Comparison of ENCODE assay signal across 9 cellular contexts in the genomic region with DNA sequence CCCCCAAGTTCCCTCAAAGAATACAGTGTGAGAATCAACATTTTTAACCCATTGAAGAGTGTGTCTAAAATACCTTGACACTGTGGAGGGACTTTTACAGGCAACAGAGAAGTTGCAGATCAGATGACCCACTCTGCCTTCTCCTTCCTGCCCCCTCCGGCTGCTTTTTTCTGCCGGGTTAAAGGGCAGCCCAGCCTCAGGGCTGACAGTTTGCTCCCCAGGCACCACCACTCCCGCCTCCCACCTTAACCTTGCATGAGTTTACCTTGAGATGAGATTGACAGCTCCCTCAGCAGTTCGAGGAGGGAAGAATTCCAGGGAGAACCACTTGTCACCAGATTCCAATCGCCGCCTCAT. TPM values are rescaled to one million over a fixed set of nuclear protein-coding genes. Genes with fewer than 3 reads are reported as not detected.
DNase-seq lines count a peak whose midpoint lies in the region; ATAC-seq and TF ChIP-seq lines count a peak whose summit lies in the region.
"Had no signal": no experiment of that assay in that cellular context is flagged by ENCODE, and none has a peak within 500 bp of the region (broad histone marks: within the 10 kb centered on the region; RNA-seq: fewer than 3 reads in every experiment).

No MANE protein-coding gene starts in this region.

- H3K27ac ChIP-seq in angular gyrus (ENCODE audit: low read depth, low read length), result peak overlapping the region; percentile 87
- H3K27ac ChIP-seq in spleen, result peak overlapping the region; percentile 30 to 98 (median 97)
- H3K27ac ChIP-seq: KMS-11 had no signal

- intact Hi-C loops in spleen (cut with DNase I; ENCODE audit: low total_unique reads), result loop anchor here (5.0 kb wide), 1 partner anchor 70 kb away; no protein-coding TSS in a partner anchor

- H3K9me3 ChIP-seq in spleen, result no peaks in the 10 kb centered on the region

- H3K4me1 ChIP-seq in spleen, result peaks cover 47 to 93% (median 76%) of the 10 kb centered on the region in 6 donors

- peak overlapping the region; percentile 36 to 97 (median 74) for H3K4me3 ChIP-seq in spleen

- peaks cover 0 to 48% (median 36%) of the 10 kb centered on the region in 6 donors for H3K36me3 ChIP-seq in spleen

- no peaks in the 10 kb centered on the region for H3K27me3 ChIP-seq in spleen (replicated peaks in 1 of 7)

- WGBS in spleen, 5 donors, result 25 to 39% (median 29%) methylated on average over 6 of the region's 6 CpGs

- DNase-seq in HK-2 (ENCODE audit: unreplicated experiment), result peak; percentile 33
- peak; percentile 51 for DNase-seq in iPS-NIHi11 (ENCODE audit: low spot score)
- DNase-seq in spleen, result peak; percentile 81
- DNase-seq in stimulated activated CD4-positive, alpha-beta T cell treated with anti-CD3 and anti-CD28 coated beads, Interleukin-2, amount 100 ng/mL, for 48 hours, result no peak
- no peak for DNase-seq in NK-92 (lab: John Stamatoyannopoulos, UW; ENCODE audit: unreplicated experiment)

- TF ChIP-seq POLR2A in spleen (IDR thresholded peaks at IDR 0.05), result no peak

- ATAC-seq in GM19395 (IDR thresholded peaks at IDR 0.05; ENCODE audit: unreplicated experiment) (no peak), GM19351 (IDR thresholded peaks at IDR 0.05; ENCODE audit: unreplicated experiment) (no peak)

- TF ChIP-seq CTCF in spleen (IDR thresholded peaks at IDR 0.05 in 8 of 11, conservative IDR thresholded peaks at IDR 0.05 in 3 of 11), result no peak

RNA-seq across cellular contexts. Expression of a gene that starts 3.2 kb away (rescaled TPM):
- total RNA-seq in spleen, result 10 to 100 TPM; 46.5 to 79.8 (median 76.0) TPM
- 10 to 100 TPM in 1 of 3 donors, 1 to 10 TPM in 2; 6.7 to 23.4 (median 8.3) TPM for polyA plus RNA-seq in spleen

RNA-seq across cellular contexts. Expression of a gene that starts 3.4 kb away (rescaled TPM):
- 10 to 100 TPM; 21.2 to 34.4 (median 27.9) TPM for total RNA-seq in spleen
- polyA plus RNA-seq in spleen, result 10 to 100 TPM in 2 of 3 donors, 1 to 10 TPM in 1; 6.3 to 13.5 (median 12.4) TPM

RNA-seq across cellular contexts. Expression of a gene that starts 40.6 kb away (rescaled TPM):
- total RNA-seq in spleen, result 1 to 10 TPM in 1 of 7 donors, under 1 TPM in 5, not detected in 1; 0.74 to 4.8 (median 0.86) TPM
- polyA plus RNA-seq in spleen, result 1 to 10 TPM in 2 of 3 donors, under 1 TPM in 1; 0.96 to 1.7 (median 1.7) TPM

RNA-seq across cellular contexts. Expression of a gene that starts 45.0 kb away (rescaled TPM):
- 1 to 10 TPM in 1 of 7 donors, not detected in 6; 2.6 TPM for total RNA-seq in spleen
- 1 to 10 TPM in 1 of 3 donors, under 1 TPM in 2; 0.22 to 2.9 (median 0.24) TPM for polyA plus RNA-seq in spleen

RNA-seq across cellular contexts. Expression of a gene that starts 56.2 kb away (rescaled TPM):
- not detected for total RNA-seq in spleen
- under 1 TPM; 0.38 to 0.80 (median 0.57) TPM for polyA plus RNA-seq in spleen

Comparison
In these comparisons a context has a peak if more than half of its experiments do, and no peak if none do; other contexts are left out.
1. DNase-seq: peak in HK-2 (single experiment), iPS-NIHi11 (single experiment) and spleen (single experiment); none in stimulated activated CD4-positive, alpha-beta T cell treated with anti-CD3 and anti-CD28 coated beads, Interleukin-2, amount 100 ng/mL, for 48 hours (0 of 2) and NK-92 (single experiment).